Comparison of ENCODE assay signal across 24 cellular contexts in the genomic region with DNA sequence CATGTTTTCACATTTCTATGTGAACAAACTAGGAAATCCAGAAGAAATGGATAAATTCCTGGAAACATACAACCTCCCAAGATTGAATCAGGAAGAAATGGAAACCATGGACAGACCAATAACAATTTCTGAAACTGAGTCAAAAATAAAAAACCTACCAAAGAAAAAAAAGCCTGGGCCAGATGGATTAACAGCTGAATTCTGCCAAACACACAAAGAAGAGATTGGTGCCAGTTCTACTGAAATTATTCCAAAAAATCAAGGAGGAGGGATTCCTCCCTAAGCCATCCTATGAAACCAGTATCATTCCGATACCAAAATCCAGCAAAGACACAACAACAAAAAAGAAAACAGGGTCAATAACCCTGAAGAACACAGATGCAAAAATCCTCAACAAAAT.
DNase-seq lines count a peak whose midpoint lies in the region; ATAC-seq, FAIRE-seq and TF ChIP-seq lines count a peak whose summit lies in the region.
"Had no signal": no experiment of that assay in that cellular context is flagged by ENCODE, and none has a peak within 500 bp of the region (broad histone marks: within the 10 kb centered on the region; RNA-seq: fewer than 3 reads in every experiment).

No MANE protein-coding gene starts in this region.

- no peak for TF ChIP-seq POLR2A in H54 (IDR thresholded peaks at IDR 0.05; ENCODE audit: low read depth, low read length)

- peaks cover 5% of the 10 kb centered on the region for H3K9me3 Mint-ChIP-seq in activated T-helper 17 cell treated with anti-CD3 and anti-CD28 coated beads, Interleukin-2, amount 50 U/mL, for 72 hours

- DNase-seq in H54 (ENCODE audit: insufficient read length, low spot score) (no peak), cerebellum (ENCODE audit: low spot score) (peak; percentile 28), NCI-H187 treated with DMSO at 0.1 percent for 48 hours (lab: John Stamatoyannopoulos, UW) (no peak)
- DNase-seq in stimulated activated CD4-positive, alpha-beta T cell treated with anti-CD3 and anti-CD28 coated beads, Interleukin-2, amount 100 ng/mL, for 24 hours, result no peak
- DNase-seq: 8988T; ACHN; BE2C; CD4-positive, alpha-beta memory T cell; CD4-positive, CD25-positive, alpha-beta regulatory T cell; CD8-positive, alpha-beta memory T cell; COR-L47; DMS 273 treated with DMSO at 0.1 percent for 48 hours; DMS153; DMS53; DMS79; DND-41; EL; GF-D8 had no signal

- H3K27me3 Mint-ChIP-seq in activated T-helper 17 cell treated with anti-CD3 and anti-CD28 coated beads, Interleukin-2, amount 50 U/mL, for 72 hours, result no peaks in the 10 kb centered on the region
- H3K27me3 Mint-ChIP-seq: CD4-positive, alpha-beta memory T cell; CD4-positive, CD25-positive, alpha-beta regulatory T cell; CD8-positive, alpha-beta memory T cell had no signal

- FAIRE-seq in H54 (lab: Jason Lieb, UNC), result peak; percentile 36
- FAIRE-seq: A204.1, G401.6, GM12891, GM19239 had no signal

- H3K4me3 Mint-ChIP-seq in activated T-helper 17 cell treated with anti-CD3 and anti-CD28 coated beads, Interleukin-2, amount 50 U/mL, for 72 hours, result no peak overlapping the region
- H3K4me3 Mint-ChIP-seq: CD14-positive monocyte; CD4-positive, alpha-beta memory T cell; CD4-positive, CD25-positive, alpha-beta regulatory T cell; CD8-positive, alpha-beta memory T cell had no signal

- no peaks in the 10 kb centered on the region for H3K4me1 Mint-ChIP-seq in activated T-helper 17 cell treated with anti-CD3 and anti-CD28 coated beads, Interleukin-2, amount 50 U/mL, for 72 hours
- H3K4me1 Mint-ChIP-seq: CD14-positive monocyte; CD4-positive, alpha-beta memory T cell; CD4-positive, CD25-positive, alpha-beta regulatory T cell; CD8-positive, alpha-beta memory T cell had no signal

- H3K27ac Mint-ChIP-seq in activated T-helper 17 cell treated with anti-CD3 and anti-CD28 coated beads, Interleukin-2, amount 50 U/mL, for 72 hours, result no peak overlapping the region
- H3K27ac Mint-ChIP-seq: CD14-positive monocyte; CD4-positive, alpha-beta memory T cell; CD4-positive, CD25-positive, alpha-beta regulatory T cell; CD8-positive, alpha-beta memory T cell had no signal

- no peak for ATAC-seq in activated T-helper 17 cell treated with anti-CD3 and anti-CD28 coated beads, Interleukin-2, amount 50 U/mL, for 72 hours (replicated peaks)

- no peaks in the 10 kb centered on the region for H3K36me3 Mint-ChIP-seq in activated T-helper 17 cell treated with anti-CD3 and anti-CD28 coated beads, Interleukin-2, amount 50 U/mL, for 72 hours (ENCODE audit: low read depth)
- H3K36me3 Mint-ChIP-seq: CD14-positive monocyte; CD4-positive, alpha-beta memory T cell; CD4-positive, CD25-positive, alpha-beta regulatory T cell; CD8-positive, alpha-beta memory T cell had no signal
